ENCODE assay signal across 20 cellular contexts in the genomic region with DNA sequence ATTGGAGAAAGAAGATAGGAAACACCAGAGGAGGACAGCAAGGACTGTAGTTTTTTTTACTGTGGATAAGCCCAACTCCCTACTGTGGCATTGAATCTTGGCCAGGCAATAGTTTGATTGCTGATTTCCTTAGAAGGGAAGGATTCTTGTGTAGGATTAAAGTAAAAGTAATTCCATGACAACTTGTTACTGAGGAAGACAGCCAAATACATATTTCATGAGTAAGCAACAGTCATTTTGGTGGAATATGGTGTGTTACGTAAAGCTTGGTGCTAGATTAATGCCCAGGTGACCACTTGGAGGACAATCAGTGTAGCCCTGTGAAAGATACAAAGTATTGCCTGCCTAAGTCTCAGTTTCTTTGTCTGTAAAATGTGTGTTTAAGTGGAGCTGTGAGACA.
"Had no signal": no experiment of that assay in that cellular context is flagged by ENCODE, and none has a peak within 500 bp of the region (broad histone marks: within the 10 kb centered on the region; RNA-seq: fewer than 3 reads in every experiment).

No MANE protein-coding gene starts in this region.

- H3K4me1 ChIP-seq: colonic mucosa had no signal

- H3K79me2 ChIP-seq: hepatocyte had no signal

- ATAC-seq: activated CD8-positive, alpha-beta T cell treated with anti-CD3 and anti-CD28 coated beads for 36 hours; activated T-helper 17 cell treated with anti-CD3 and anti-CD28 coated beads, Interleukin-2, amount 50 U/mL, for 72 hours; stimulated activated naive B cell treated with anti-CD40 and anti-IgM and Interleukin-4, amounts not matched to agents 10 μg/mL and 1 μg/mL and 100 μg/mL, for 72 hours had no signal

- DNase-seq: activated CD4-positive, alpha-beta T cell treated with anti-CD3 and anti-CD28 coated beads, Interleukin-2, amount 10 ng/mL, durations not matched to agents 24 days and 14 days; activated CD4-positive, CD25-positive, alpha-beta regulatory T cell; activated CD8-positive, alpha-beta T cell treated with anti-CD3 and anti-CD28 coated beads for 36 hours; activated naive CD4-positive, alpha-beta T cell; activated naive CD8-positive, alpha-beta T cell treated with anti-CD3 and anti-CD28 coated beads, Interleukin-2, amount 10 ng/mL, durations not matched to agents 7 days and 5 days; activated T-cell treated with anti-CD3 and anti-CD28 coated beads, Interleukin-2, amount 50 U/mL, for 1 hour; brain microvascular endothelial cell; colonic mucosa; erythroblast; islet precursor cell; sigmoid colon; stimulated activated naive B cell treated with anti-CD40 and anti-IgM and Interleukin-4, amounts not matched to agents 10 μg/mL and 1 μg/mL and 100 μg/mL, for 72 hours; T1000 had no signal

- H3K4me2 ChIP-seq: hepatocyte had no signal

- H3K27me3 ChIP-seq: brain microvascular endothelial cell, colonic mucosa, hepatocyte, sigmoid colon had no signal

- H3K4me1 Mint-ChIP-seq: activated CD4-positive, alpha-beta T cell treated with anti-CD3 and anti-CD28 coated beads, Interleukin-2, amount 10 ng/mL, durations not matched to agents 24 days and 14 days; activated naive CD8-positive, alpha-beta T cell treated with anti-CD3 and anti-CD28 coated beads, Interleukin-2, amount 10 ng/mL, durations not matched to agents 7 days and 5 days; activated T-helper 17 cell treated with anti-CD3 and anti-CD28 coated beads, Interleukin-2, amount 50 U/mL, for 72 hours; central memory CD8-positive, alpha-beta T cell; mesothelial cell of epicardium; nephron; stimulated activated naive B cell treated with anti-CD40 and anti-IgM and Interleukin-4, amounts not matched to agents 10 μg/mL and 1 μg/mL and 100 μg/mL, for 72 hours had no signal

- H3K27ac ChIP-seq: brain microvascular endothelial cell, colonic mucosa, hepatocyte, sigmoid colon had no signal

- H3K4me3 Mint-ChIP-seq: activated CD4-positive, alpha-beta T cell treated with anti-CD3 and anti-CD28 coated beads, Interleukin-2, amount 10 ng/mL, durations not matched to agents 24 days and 14 days; activated CD8-positive, alpha-beta T cell treated with anti-CD3 and anti-CD28 coated beads for 36 hours; activated naive CD8-positive, alpha-beta T cell treated with anti-CD3 and anti-CD28 coated beads, Interleukin-2, amount 10 ng/mL, durations not matched to agents 7 days and 5 days; activated T-helper 17 cell treated with anti-CD3 and anti-CD28 coated beads, Interleukin-2, amount 50 U/mL, for 72 hours; central memory CD8-positive, alpha-beta T cell; mesothelial cell of epicardium; nephron; stimulated activated naive B cell treated with anti-CD40 and anti-IgM and Interleukin-4, amounts not matched to agents 10 μg/mL and 1 μg/mL and 100 μg/mL, for 72 hours had no signal

- H3K4me3 ChIP-seq: colonic mucosa, hepatocyte, lung, sigmoid colon had no signal

- H3K9me3 ChIP-seq: colonic mucosa, sigmoid colon had no signal

- H3K36me3 ChIP-seq: brain microvascular endothelial cell, colonic mucosa, sigmoid colon had no signal

- H3K36me3 Mint-ChIP-seq: activated naive CD8-positive, alpha-beta T cell treated with anti-CD3 and anti-CD28 coated beads, Interleukin-2, amount 10 ng/mL, durations not matched to agents 7 days and 5 days had no signal

- H3K27me3 Mint-ChIP-seq: activated CD4-positive, alpha-beta T cell treated with anti-CD3 and anti-CD28 coated beads, Interleukin-2, amount 10 ng/mL, durations not matched to agents 24 days and 14 days; activated T-helper 17 cell treated with anti-CD3 and anti-CD28 coated beads, Interleukin-2, amount 50 U/mL, for 72 hours; stimulated activated naive B cell treated with anti-CD40 and anti-IgM and Interleukin-4, amounts not matched to agents 10 μg/mL and 1 μg/mL and 100 μg/mL, for 72 hours had no signal

- H3K27ac Mint-ChIP-seq: activated CD4-positive, alpha-beta T cell treated with anti-CD3 and anti-CD28 coated beads, Interleukin-2, amount 10 ng/mL, durations not matched to agents 24 days and 14 days; activated CD8-positive, alpha-beta T cell treated with anti-CD3 and anti-CD28 coated beads for 36 hours; activated naive CD8-positive, alpha-beta T cell treated with anti-CD3 and anti-CD28 coated beads, Interleukin-2, amount 10 ng/mL, durations not matched to agents 7 days and 5 days; activated T-helper 17 cell treated with anti-CD3 and anti-CD28 coated beads, Interleukin-2, amount 50 U/mL, for 72 hours; mesothelial cell of epicardium; nephron; stimulated activated naive B cell treated with anti-CD40 and anti-IgM and Interleukin-4, amounts not matched to agents 10 μg/mL and 1 μg/mL and 100 μg/mL, for 72 hours had no signal

- FAIRE-seq: endometrium had no signal

- H3K9me3 Mint-ChIP-seq: activated CD4-positive, alpha-beta T cell treated with anti-CD3 and anti-CD28 coated beads, Interleukin-2, amount 10 ng/mL, durations not matched to agents 24 days and 14 days; activated CD8-positive, alpha-beta T cell treated with anti-CD3 and anti-CD28 coated beads for 36 hours; central memory CD8-positive, alpha-beta T cell had no signal

- H2AFZ ChIP-seq: hepatocyte had no signal
